In genomic region chr6:17962436-17963031, GRCh38 we compare ENCODE assay signal across 1 cellular context.
TF ChIP-seq lines count a peak whose summit lies in the region.

No MANE protein-coding gene starts in this region.

TF ChIP-seq in K562, 482 proteins besides CTCF, POLR2A, EP300 and RAD21 (continued from another document and continues in another):
- TF ChIP-seq, protein P1, sequence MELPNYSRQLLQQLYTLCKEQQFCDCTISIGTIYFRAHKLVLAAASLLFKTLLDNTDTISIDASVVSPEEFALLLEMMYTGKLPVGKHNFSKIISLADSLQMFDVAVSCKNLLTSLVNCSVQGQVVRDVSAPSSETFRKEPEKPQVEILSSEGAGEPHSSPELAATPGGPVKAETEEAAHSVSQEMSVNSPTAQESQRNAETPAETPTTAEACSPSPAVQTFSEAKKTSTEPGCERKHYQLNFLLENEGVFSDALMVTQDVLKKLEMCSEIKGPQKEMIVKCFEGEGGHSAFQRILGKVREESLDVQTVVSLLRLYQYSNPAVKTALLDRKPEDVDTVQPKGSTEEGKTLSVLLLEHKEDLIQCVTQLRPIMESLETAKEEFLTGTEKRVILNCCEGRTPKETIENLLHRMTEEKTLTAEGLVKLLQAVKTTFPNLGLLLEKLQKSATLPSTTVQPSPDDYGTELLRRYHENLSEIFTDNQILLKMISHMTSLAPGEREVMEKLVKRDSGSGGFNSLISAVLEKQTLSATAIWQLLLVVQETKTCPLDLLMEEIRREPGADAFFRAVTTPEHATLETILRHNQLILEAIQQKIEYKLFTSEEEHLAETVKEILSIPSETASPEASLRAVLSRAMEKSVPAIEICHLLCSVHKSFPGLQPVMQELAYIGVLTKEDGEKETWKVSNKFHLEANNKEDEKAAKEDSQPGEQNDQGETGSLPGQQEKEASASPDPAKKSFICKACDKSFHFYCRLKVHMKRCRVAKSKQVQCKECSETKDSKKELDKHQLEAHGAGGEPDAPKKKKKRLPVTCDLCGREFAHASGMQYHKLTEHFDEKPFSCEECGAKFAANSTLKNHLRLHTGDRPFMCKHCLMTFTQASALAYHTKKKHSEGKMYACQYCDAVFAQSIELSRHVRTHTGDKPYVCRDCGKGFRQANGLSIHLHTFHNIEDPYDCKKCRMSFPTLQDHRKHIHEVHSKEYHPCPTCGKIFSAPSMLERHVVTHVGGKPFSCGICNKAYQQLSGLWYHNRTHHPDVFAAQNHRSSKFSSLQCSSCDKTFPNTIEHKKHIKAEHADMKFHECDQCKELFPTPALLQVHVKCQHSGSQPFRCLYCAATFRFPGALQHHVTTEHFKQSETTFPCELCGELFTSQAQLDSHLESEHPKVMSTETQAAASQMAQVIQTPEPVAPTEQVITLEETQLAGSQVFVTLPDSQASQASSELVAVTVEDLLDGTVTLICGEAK (IDR thresholded peaks at IDR 0.05): peak; percentile 70
- TF ChIP-seq, protein P1 (CRISPR knock-in tag; IDR thresholded peaks at IDR 0.05): no peak
- TF ChIP-seq RNF2 (IDR thresholded peaks at IDR 0.05): peak; percentile 99
- peak; percentile 50 to 98; a peak in 3 of 4 replicates for TF ChIP-seq UBTF (IDR thresholded peaks at IDR 0.05; ENCODE audit: borderline replicate concordance in 1 of 2, low read depth in 2 of 2, low read length in 2 of 2)
- TF ChIP-seq MTA3 (IDR thresholded peaks at IDR 0.05; ENCODE audit: borderline replicate concordance): peak; percentile 92
- TF ChIP-seq, protein P2, sequence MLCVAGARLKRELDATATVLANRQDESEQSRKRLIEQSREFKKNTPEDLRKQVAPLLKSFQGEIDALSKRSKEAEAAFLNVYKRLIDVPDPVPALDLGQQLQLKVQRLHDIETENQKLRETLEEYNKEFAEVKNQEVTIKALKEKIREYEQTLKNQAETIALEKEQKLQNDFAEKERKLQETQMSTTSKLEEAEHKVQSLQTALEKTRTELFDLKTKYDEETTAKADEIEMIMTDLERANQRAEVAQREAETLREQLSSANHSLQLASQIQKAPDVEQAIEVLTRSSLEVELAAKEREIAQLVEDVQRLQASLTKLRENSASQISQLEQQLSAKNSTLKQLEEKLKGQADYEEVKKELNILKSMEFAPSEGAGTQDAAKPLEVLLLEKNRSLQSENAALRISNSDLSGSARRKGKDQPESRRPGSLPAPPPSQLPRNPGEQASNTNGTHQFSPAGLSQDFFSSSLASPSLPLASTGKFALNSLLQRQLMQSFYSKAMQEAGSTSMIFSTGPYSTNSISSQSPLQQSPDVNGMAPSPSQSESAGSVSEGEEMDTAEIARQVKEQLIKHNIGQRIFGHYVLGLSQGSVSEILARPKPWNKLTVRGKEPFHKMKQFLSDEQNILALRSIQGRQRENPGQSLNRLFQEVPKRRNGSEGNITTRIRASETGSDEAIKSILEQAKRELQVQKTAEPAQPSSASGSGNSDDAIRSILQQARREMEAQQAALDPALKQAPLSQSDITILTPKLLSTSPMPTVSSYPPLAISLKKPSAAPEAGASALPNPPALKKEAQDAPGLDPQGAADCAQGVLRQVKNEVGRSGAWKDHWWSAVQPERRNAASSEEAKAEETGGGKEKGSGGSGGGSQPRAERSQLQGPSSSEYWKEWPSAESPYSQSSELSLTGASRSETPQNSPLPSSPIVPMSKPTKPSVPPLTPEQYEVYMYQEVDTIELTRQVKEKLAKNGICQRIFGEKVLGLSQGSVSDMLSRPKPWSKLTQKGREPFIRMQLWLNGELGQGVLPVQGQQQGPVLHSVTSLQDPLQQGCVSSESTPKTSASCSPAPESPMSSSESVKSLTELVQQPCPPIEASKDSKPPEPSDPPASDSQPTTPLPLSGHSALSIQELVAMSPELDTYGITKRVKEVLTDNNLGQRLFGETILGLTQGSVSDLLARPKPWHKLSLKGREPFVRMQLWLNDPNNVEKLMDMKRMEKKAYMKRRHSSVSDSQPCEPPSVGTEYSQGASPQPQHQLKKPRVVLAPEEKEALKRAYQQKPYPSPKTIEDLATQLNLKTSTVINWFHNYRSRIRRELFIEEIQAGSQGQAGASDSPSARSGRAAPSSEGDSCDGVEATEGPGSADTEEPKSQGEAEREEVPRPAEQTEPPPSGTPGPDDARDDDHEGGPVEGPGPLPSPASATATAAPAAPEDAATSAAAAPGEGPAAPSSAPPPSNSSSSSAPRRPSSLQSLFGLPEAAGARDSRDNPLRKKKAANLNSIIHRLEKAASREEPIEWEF (CRISPR knock-in tag; IDR thresholded peaks at IDR 0.05): 0 out of 2 replicates have a peak, but pooled peaks have one; percentile 80
- peak; percentile 99 for TF ChIP-seq SMAD4 (CRISPR knock-in tag; conservative IDR thresholded peaks at IDR 0.05)
- peak; percentile 98 for TF ChIP-seq ETV1 (tag; conservative IDR thresholded peaks at IDR 0.05; ENCODE audit: low read depth)
- TF ChIP-seq SRSF3 (IDR thresholded peaks at IDR 0.05; ENCODE audit: insufficient read depth, low read length): no peak
- peak; percentile 98 for TF ChIP-seq TCF3 (CRISPR knock-in tag; IDR thresholded peaks at IDR 0.05)
- no peak for TF ChIP-seq BRD9 (IDR thresholded peaks at IDR 0.05; ENCODE audit: low read depth, partially characterized antibody)
- no peak for TF ChIP-seq ZNF77 (CRISPR knock-in tag; IDR thresholded peaks at IDR 0.05)
- TF ChIP-seq NR2C2 (CRISPR knock-in tag; IDR thresholded peaks at IDR 0.05): peak; percentile 78
- TF ChIP-seq NR2C2 (tag; IDR thresholded peaks at IDR 0.05): peak; percentile 47; the same call in 1 of the 2 replicates
- peak; percentile 87 for TF ChIP-seq JUND (IDR thresholded peaks at IDR 0.05; ENCODE audit: borderline replicate concordance, low read depth, low read length)
- peak; percentile 88; the same call in 2 of the 3 replicates for TF ChIP-seq JUND (tag; IDR thresholded peaks at IDR 0.05; ENCODE audit: borderline replicate concordance, low read depth, low read length)
- peak; percentile 86 for TF ChIP-seq PHB2 (IDR thresholded peaks at IDR 0.05; ENCODE audit: low read depth)
- no peak for TF ChIP-seq PTTG1 (tag; IDR thresholded peaks at IDR 0.05; ENCODE audit: low read depth)
- peak; percentile 97 for TF ChIP-seq TBL1XR1 (IDR thresholded peaks at IDR 0.05; ENCODE audit: low read length in 2 of 2)
- no peak for TF ChIP-seq ZNF778 (CRISPR knock-in tag; IDR thresholded peaks at IDR 0.05)
- TF ChIP-seq, protein P3, sequence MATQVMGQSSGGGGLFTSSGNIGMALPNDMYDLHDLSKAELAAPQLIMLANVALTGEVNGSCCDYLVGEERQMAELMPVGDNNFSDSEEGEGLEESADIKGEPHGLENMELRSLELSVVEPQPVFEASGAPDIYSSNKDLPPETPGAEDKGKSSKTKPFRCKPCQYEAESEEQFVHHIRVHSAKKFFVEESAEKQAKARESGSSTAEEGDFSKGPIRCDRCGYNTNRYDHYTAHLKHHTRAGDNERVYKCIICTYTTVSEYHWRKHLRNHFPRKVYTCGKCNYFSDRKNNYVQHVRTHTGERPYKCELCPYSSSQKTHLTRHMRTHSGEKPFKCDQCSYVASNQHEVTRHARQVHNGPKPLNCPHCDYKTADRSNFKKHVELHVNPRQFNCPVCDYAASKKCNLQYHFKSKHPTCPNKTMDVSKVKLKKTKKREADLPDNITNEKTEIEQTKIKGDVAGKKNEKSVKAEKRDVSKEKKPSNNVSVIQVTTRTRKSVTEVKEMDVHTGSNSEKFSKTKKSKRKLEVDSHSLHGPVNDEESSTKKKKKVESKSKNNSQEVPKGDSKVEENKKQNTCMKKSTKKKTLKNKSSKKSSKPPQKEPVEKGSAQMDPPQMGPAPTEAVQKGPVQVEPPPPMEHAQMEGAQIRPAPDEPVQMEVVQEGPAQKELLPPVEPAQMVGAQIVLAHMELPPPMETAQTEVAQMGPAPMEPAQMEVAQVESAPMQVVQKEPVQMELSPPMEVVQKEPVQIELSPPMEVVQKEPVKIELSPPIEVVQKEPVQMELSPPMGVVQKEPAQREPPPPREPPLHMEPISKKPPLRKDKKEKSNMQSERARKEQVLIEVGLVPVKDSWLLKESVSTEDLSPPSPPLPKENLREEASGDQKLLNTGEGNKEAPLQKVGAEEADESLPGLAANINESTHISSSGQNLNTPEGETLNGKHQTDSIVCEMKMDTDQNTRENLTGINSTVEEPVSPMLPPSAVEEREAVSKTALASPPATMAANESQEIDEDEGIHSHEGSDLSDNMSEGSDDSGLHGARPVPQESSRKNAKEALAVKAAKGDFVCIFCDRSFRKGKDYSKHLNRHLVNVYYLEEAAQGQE (CRISPR knock-in tag; IDR thresholded peaks at IDR 0.05; ENCODE audit: low read depth): no peak
- peak; percentile 25; the same call in 1 of the 2 replicates for TF ChIP-seq ZNF583 (CRISPR knock-in tag; IDR thresholded peaks at IDR 0.05)
- TF ChIP-seq GTF2E2 (tag; IDR thresholded peaks at IDR 0.05): no peak
- TF ChIP-seq, protein P4, sequence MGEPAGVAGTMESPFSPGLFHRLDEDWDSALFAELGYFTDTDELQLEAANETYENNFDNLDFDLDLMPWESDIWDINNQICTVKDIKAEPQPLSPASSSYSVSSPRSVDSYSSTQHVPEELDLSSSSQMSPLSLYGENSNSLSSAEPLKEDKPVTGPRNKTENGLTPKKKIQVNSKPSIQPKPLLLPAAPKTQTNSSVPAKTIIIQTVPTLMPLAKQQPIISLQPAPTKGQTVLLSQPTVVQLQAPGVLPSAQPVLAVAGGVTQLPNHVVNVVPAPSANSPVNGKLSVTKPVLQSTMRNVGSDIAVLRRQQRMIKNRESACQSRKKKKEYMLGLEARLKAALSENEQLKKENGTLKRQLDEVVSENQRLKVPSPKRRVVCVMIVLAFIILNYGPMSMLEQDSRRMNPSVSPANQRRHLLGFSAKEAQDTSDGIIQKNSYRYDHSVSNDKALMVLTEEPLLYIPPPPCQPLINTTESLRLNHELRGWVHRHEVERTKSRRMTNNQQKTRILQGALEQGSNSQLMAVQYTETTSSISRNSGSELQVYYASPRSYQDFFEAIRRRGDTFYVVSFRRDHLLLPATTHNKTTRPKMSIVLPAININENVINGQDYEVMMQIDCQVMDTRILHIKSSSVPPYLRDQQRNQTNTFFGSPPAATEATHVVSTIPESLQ (CRISPR knock-in tag; IDR thresholded peaks at IDR 0.05): 0 out of 2 replicates have a peak, but pooled peaks have one; percentile 37
- TF ChIP-seq RBBP5 (IDR thresholded peaks at IDR 0.05; ENCODE audit: borderline replicate concordance, insufficient read depth, low read length, poor library complexity, severe bottlenecking): peak; percentile 79
- TF ChIP-seq, protein P5, sequence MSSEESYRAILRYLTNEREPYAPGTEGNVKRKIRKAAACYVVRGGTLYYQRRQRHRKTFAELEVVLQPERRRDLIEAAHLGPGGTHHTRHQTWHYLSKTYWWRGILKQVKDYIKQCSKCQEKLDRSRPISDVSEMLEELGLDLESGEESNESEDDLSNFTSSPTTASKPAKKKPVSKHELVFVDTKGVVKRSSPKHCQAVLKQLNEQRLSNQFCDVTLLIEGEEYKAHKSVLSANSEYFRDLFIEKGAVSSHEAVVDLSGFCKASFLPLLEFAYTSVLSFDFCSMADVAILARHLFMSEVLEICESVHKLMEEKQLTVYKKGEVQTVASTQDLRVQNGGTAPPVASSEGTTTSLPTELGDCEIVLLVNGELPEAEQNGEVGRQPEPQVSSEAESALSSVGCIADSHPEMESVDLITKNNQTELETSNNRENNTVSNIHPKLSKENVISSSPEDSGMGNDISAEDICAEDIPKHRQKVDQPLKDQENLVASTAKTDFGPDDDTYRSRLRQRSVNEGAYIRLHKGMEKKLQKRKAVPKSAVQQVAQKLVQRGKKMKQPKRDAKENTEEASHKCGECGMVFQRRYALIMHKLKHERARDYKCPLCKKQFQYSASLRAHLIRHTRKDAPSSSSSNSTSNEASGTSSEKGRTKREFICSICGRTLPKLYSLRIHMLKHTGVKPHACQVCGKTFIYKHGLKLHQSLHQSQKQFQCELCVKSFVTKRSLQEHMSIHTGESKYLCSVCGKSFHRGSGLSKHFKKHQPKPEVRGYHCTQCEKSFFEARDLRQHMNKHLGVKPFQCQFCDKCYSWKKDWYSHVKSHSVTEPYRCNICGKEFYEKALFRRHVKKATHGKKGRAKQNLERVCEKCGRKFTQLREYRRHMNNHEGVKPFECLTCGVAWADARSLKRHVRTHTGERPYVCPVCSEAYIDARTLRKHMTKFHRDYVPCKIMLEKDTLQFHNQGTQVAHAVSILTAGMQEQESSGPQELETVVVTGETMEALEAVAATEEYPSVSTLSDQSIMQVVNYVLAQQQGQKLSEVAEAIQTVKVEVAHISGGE (CRISPR knock-in tag; IDR thresholded peaks at IDR 0.05): peak in 1 of 3 experiments; percentile 92; a peak in 2 of 6 replicates
- TF ChIP-seq ZNF165 (CRISPR knock-in tag; IDR thresholded peaks at IDR 0.05; ENCODE audit: borderline replicate concordance): no peak
- no peak for TF ChIP-seq STAT5B (CRISPR knock-in tag; IDR thresholded peaks at IDR 0.05)
